ENCODE assay signal across 9 cellular contexts in genomic region chr22:19607198-19608113, GRCh38.
A peak's percentile ranks its signal among the peaks of the same experiment; 100 is the strongest.
DNase-seq lines count a peak whose midpoint lies in the region; ATAC-seq and TF ChIP-seq lines count a peak whose summit lies in the region.
"Had no signal": no experiment of that assay in that cellular context is flagged by ENCODE, and none has a peak within 500 bp of the region (broad histone marks: within the 10 kb centered on the region; RNA-seq: fewer than 3 reads in every experiment).

No MANE protein-coding gene starts in this region.

- H3K9me3 ChIP-seq in CD8-positive, alpha-beta T cell (ENCODE audit: low read length), result no peaks in the 10 kb centered on the region
- H3K9me3 ChIP-seq in lower lobe of right lung (no peaks in the 10 kb centered on the region), PC-9 (ENCODE audit: insufficient read depth, low read depth) (no peaks in the 10 kb centered on the region)

- DNase-seq in CD8-positive, alpha-beta T cell, result peak in 2 of 7 experiments; percentile 21 to 63
- DNase-seq in NCI-H2196 (lab: John Stamatoyannopoulos, UW; ENCODE audit: unreplicated experiment) (peak; percentile 78), lower lobe of right lung (no peak), PC-9 (no peak)
- DNase-seq: natural killer cell had no signal

- no peaks in the 10 kb centered on the region for H3K27me3 ChIP-seq in CD8-positive, alpha-beta T cell (ENCODE audit: insufficient read depth, low read length)
- peaks cover 7% of the 10 kb centered on the region for H3K27me3 ChIP-seq in lower lobe of right lung (ENCODE audit: low read depth)
- peaks cover 9% of the 10 kb centered on the region; the same call in 1 of the 2 replicates for H3K27me3 ChIP-seq in PC-9 (ENCODE audit: insufficient read depth, low read depth)

- H3K36me3 Mint-ChIP-seq in CD8-positive, alpha-beta T cell, result no peaks in the 10 kb centered on the region
- no peaks in the 10 kb centered on the region for H3K36me3 Mint-ChIP-seq in activated naive CD4-positive, alpha-beta T cell treated with anti-CD3 and anti-CD28 coated beads, Interleukin-2, amount 50 U/mL, for 24 hours
- H3K36me3 Mint-ChIP-seq: natural killer cell had no signal

- ATAC-seq in CD8-positive, alpha-beta T cell, result peak; percentile 88
- ATAC-seq in lower lobe of right lung (peak; percentile 75 to 86), HG03135 (IDR thresholded peaks at IDR 0.05; ENCODE audit: unreplicated experiment) (no peak), GM19328 (IDR thresholded peaks at IDR 0.05; ENCODE audit: unreplicated experiment) (no peak), HG02798 (IDR thresholded peaks at IDR 0.05; ENCODE audit: poor library complexity, unreplicated experiment) (no peak)

- no peak for TF ChIP-seq CTCF in CD8-positive, alpha-beta T cell (IDR thresholded peaks at IDR 0.05)
- TF ChIP-seq CTCF in lower lobe of right lung (IDR thresholded peaks at IDR 0.05) (no peak), PC-9 (conservative IDR thresholded peaks at IDR 0.05) (no peak)

- H3F3A ChIP-seq in PC-9 (ENCODE audit: insufficient read depth, low read depth), result no peaks in the 10 kb centered on the region

- no peak overlapping the region for H3K4me2 ChIP-seq in PC-9

- H3K27ac ChIP-seq in CD8-positive, alpha-beta T cell (ENCODE audit: low read depth, low read length), result no peak overlapping the region
- peak overlapping the region; percentile 26 for H3K27ac ChIP-seq in lower lobe of right lung
- H3K27ac ChIP-seq in PC-9, result no peak overlapping the region

- no peaks in the 10 kb centered on the region for H4K20me1 ChIP-seq in PC-9 (ENCODE audit: insufficient read depth)

- BruUV-seq in PC-9 (replicated peaks; lab: Mats Ljungman, UMichigan), result no TSS peak

- H3K27me3 Mint-ChIP-seq in CD8-positive, alpha-beta T cell (ENCODE audit: low read depth), result peaks cover 2% of the 10 kb centered on the region
- H3K27me3 Mint-ChIP-seq in activated naive CD4-positive, alpha-beta T cell treated with anti-CD3 and anti-CD28 coated beads, Interleukin-2, amount 50 U/mL, for 24 hours, result no peaks in the 10 kb centered on the region

- H3K79me2 ChIP-seq in PC-9 (ENCODE audit: low read depth), result no peaks in the 10 kb centered on the region

- peak overlapping the region; percentile 11 for H3K4me3 Mint-ChIP-seq in CD8-positive, alpha-beta T cell
- peak overlapping the region; percentile 49 for H3K4me3 Mint-ChIP-seq in activated naive CD4-positive, alpha-beta T cell treated with anti-CD3 and anti-CD28 coated beads, Interleukin-2, amount 50 U/mL, for 24 hours
- H3K4me3 Mint-ChIP-seq: natural killer cell had no signal

- no peak overlapping the region for H3K4me3 ChIP-seq in CD8-positive, alpha-beta T cell (ENCODE audit: low read depth, low read length)
- H3K4me3 ChIP-seq in lower lobe of right lung, result no peak overlapping the region
- H3K4me3 ChIP-seq in PC-9, result no peak overlapping the region

- CTCF ChIA-PET in CD8-positive, alpha-beta T cell (lab: Charles Lee), result no interaction called here
- CTCF ChIA-PET in PC-9 (lab: Charles Lee), result no interaction called here

- peak overlapping the region; percentile 66 for H3K27ac Mint-ChIP-seq in CD8-positive, alpha-beta T cell
- H3K27ac Mint-ChIP-seq in activated naive CD4-positive, alpha-beta T cell treated with anti-CD3 and anti-CD28 coated beads, Interleukin-2, amount 50 U/mL, for 24 hours, result peak overlapping the region; percentile 81
- H3K27ac Mint-ChIP-seq: natural killer cell had no signal

- no peak overlapping the region for H2AFZ ChIP-seq in PC-9

- POLR2A ChIA-PET in CD8-positive, alpha-beta T cell (lab: Charles Lee), result interaction anchor here (1.2 to 1.3 kb wide), 2 partner anchors 10 kb away, joined by 3 to 5 read pairs; no protein-coding TSS in a partner anchor
- POLR2A ChIA-PET in PC-9 (lab: Charles Lee; ENCODE audit: unreplicated experiment), result no interaction called here

- no peaks in the 10 kb centered on the region for H3K9me2 ChIP-seq in PC-9 (ENCODE audit: insufficient read depth)

- no peaks in the 10 kb centered on the region for H3K36me3 ChIP-seq in CD8-positive, alpha-beta T cell (ENCODE audit: insufficient read depth, low read length)
- H3K36me3 ChIP-seq in lower lobe of right lung, result no peaks in the 10 kb centered on the region
- no peaks in the 10 kb centered on the region for H3K36me3 ChIP-seq in PC-9 (ENCODE audit: low read depth)

- H3K4me1 ChIP-seq in CD8-positive, alpha-beta T cell (ENCODE audit: insufficient read depth, low read length), result peaks cover 48% of the 10 kb centered on the region
- peaks cover 21% of the 10 kb centered on the region for H3K4me1 ChIP-seq in lower lobe of right lung
- H3K4me1 ChIP-seq in PC-9 (replicated peaks; ENCODE audit: insufficient read depth), result no peaks in the 10 kb centered on the region

- H3K9me3 Mint-ChIP-seq in CD8-positive, alpha-beta T cell, result no peaks in the 10 kb centered on the region
- no peaks in the 10 kb centered on the region for H3K9me3 Mint-ChIP-seq in activated naive CD4-positive, alpha-beta T cell treated with anti-CD3 and anti-CD28 coated beads, Interleukin-2, amount 50 U/mL, for 24 hours
- H3K9me3 Mint-ChIP-seq: natural killer cell had no signal

- peaks cover 49% of the 10 kb centered on the region for H3K4me1 Mint-ChIP-seq in CD8-positive, alpha-beta T cell (ENCODE audit: low read depth)
- peaks cover 56% of the 10 kb centered on the region for H3K4me1 Mint-ChIP-seq in activated naive CD4-positive, alpha-beta T cell treated with anti-CD3 and anti-CD28 coated beads, Interleukin-2, amount 50 U/mL, for 24 hours
- H3K4me1 Mint-ChIP-seq: natural killer cell had no signal

- intact Hi-C loops in CD8-positive, alpha-beta T cell (cut with DNase I, micrococcal nuclease), result no loop called here
- intact Hi-C loops in lower lobe of right lung (cut with DNase I) (no loop called here), PC-9 (cut with micrococcal nuclease; ENCODE audit: unreplicated experiment) (no loop called here)

Comparison
In these comparisons a context has a peak if more than half of its experiments do, and no peak if none do; other contexts are left out.
1. ATAC-seq: peak in CD8-positive, alpha-beta T cell (single experiment) and lower lobe of right lung (2 of 2); none in HG03135 (single experiment), GM19328 (single experiment) and HG02798 (single experiment).